ENCODE assay signal across 9 cellular contexts in the genomic region with DNA sequence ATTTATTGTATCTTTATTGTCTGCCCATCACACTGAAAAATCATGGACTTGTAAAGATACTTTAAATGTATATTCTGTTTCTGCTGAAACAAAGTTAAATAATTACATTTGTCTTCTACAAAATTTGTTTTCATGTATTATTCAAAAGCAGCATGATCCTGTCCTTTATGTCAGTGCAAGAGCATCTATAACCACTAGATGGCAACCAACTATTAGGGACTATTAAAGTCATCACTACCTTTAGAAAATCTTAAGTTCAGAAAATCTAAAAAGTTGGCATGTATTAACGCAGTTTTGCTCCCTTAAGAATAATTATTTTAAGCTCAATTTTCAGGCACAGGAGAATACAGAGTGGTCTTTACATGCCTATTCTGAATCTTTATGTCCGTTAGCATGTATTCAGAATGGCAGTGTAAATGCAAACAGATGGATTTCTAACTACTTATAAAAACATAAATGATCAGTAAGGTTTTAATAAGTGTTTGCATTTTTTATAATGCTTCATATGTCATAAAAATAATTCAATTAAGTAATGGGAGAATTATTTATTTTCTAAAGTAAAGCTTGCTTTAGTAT. TPM values are rescaled to one million over a fixed set of nuclear protein-coding genes. Genes with fewer than 3 reads are reported as not detected.
A peak's percentile ranks its signal among the peaks of the same experiment; 100 is the strongest.
DNase-seq lines count a peak whose midpoint lies in the region; ATAC-seq and TF ChIP-seq lines count a peak whose summit lies in the region.
"Had no signal": no experiment of that assay in that cellular context is flagged by ENCODE, and none has a peak within 500 bp of the region (broad histone marks: within the 10 kb centered on the region; RNA-seq: fewer than 3 reads in every experiment).

No MANE protein-coding gene starts in this region.

- H3K9me2 ChIP-seq in SK-N-SH: no peaks in the 10 kb centered on the region

- no peak overlapping the region for H3K9ac ChIP-seq in IMR-90 (ENCODE audit: low read depth, low read length)
- H3K9ac ChIP-seq in SK-N-SH: no peak overlapping the region
- H3K9ac ChIP-seq in fibroblast of lung (ENCODE audit: insufficient read depth, low read length): no peak overlapping the region
- H3K9ac ChIP-seq: BLaER1 had no signal

- TF ChIP-seq POLR2A in IMR-90 (IDR thresholded peaks at IDR 0.05; ENCODE audit: low read depth, low read length) (no peak), ovary (IDR thresholded peaks at IDR 0.05) (no peak)

- no peak overlapping the region for H3K27ac ChIP-seq in IMR-90 (ENCODE audit: insufficient read depth, low read length)
- no peak overlapping the region for H3K27ac ChIP-seq in SK-N-SH (ENCODE audit: low read depth in 2 of 2, low read length in 1 of 2)
- no peak overlapping the region for H3K27ac ChIP-seq in fibroblast of lung (ENCODE audit: insufficient read depth, low read length)
- H3K27ac ChIP-seq in ovary: no peak overlapping the region
- H3K27ac ChIP-seq: BLaER1 had no signal

- H4K8ac ChIP-seq in IMR-90 (ENCODE audit: low read depth in 2 of 2, low read length in 2 of 2): no peak overlapping the region

- WGBS in IMR-90 (ENCODE audit: extremely low coverage in 2 of 2, insufficient read length in 1 of 2), 2 experiments: no CpG with 5 or more reads among the region's 2 CpGs
- WGBS in SK-N-SH (ENCODE audit: low lambda C conversion rate): 55% methylated on average over 2 of the region's 2 CpGs
- WGBS in ovary, 3 donors: 51% methylated on average over 2 of the region's 2 CpGs

- no peak overlapping the region for H2AK9ac ChIP-seq in IMR-90 (replicated peaks; ENCODE audit: low read depth, low read length, poor library complexity)

- no peak for TF ChIP-seq EP300 in SK-N-SH (IDR thresholded peaks at IDR 0.05; ENCODE audit: borderline replicate concordance in 1 of 2, low read depth in 1 of 2, low read length in 1 of 2)
- TF ChIP-seq EP300 in ovary (IDR thresholded peaks at IDR 0.05): no peak

- H4K20me1 ChIP-seq in IMR-90 (ENCODE audit: insufficient read depth, low read length) (peaks cover 18% of the 10 kb centered on the region; the same call in 1 of the 2 replicates), SK-N-SH (ENCODE audit: insufficient read depth) (peaks cover 19% of the 10 kb centered on the region), fibroblast of lung (ENCODE audit: control insufficient read depth, extremely low read depth, insufficient read depth, low read length) (no peaks in the 10 kb centered on the region)

- no peak overlapping the region for H3K14ac ChIP-seq in IMR-90 (replicated peaks; ENCODE audit: low read depth, low read length)

- no peak overlapping the region for H3K4ac ChIP-seq in IMR-90 (ENCODE audit: low read depth, low read length)

- H4K5ac ChIP-seq in IMR-90 (ENCODE audit: low read depth, low read length): no peak overlapping the region

- POLR2A ChIA-PET in IMR-90 (lab: Charles Lee; ENCODE audit: unreplicated experiment) (no interaction called here), SK-N-SH (lab: Yijun Ruan, JAX) (no interaction called here)

- H3K4me1 ChIP-seq in IMR-90 (ENCODE audit: control insufficient read depth, insufficient read depth, low read length) (peaks cover 11% of the 10 kb centered on the region), SK-N-SH (ENCODE audit: control insufficient read depth in 1 of 2, insufficient read depth in 2 of 2, low read depth in 1 of 2, low read length in 1 of 2) (no peaks in the 10 kb centered on the region; a peak in 1 of 4 replicates), fibroblast of lung (ENCODE audit: control insufficient read depth, extremely low read depth, insufficient read depth, low read length) (peaks cover 9% of the 10 kb centered on the region), ovary (ENCODE audit: insufficient read depth) (peaks cover 1% of the 10 kb centered on the region)
- H3K4me1 ChIP-seq: BLaER1 had no signal

- H3K23ac ChIP-seq in IMR-90 (ENCODE audit: low read depth, low read length): no peak overlapping the region

- H3K9me1 ChIP-seq in IMR-90 (ENCODE audit: insufficient read depth, low read length): peaks cover 9% of the 10 kb centered on the region

- H2BK20ac ChIP-seq in IMR-90 (ENCODE audit: low read depth, low read length): no peak overlapping the region

- H3K36me3 ChIP-seq in IMR-90 (ENCODE audit: control insufficient read depth, insufficient read depth, low read length) (peaks cover 17% of the 10 kb centered on the region), SK-N-SH (replicated peaks in 1 of 2; ENCODE audit: control insufficient read depth in 1 of 2, insufficient read depth in 2 of 2, low read length in 1 of 2) (peaks cover 18 to 31% of the 10 kb centered on the region in 2 experiments), fibroblast of lung (ENCODE audit: control insufficient read depth, insufficient read depth, low read length) (no peaks in the 10 kb centered on the region), ovary (no peaks in the 10 kb centered on the region)

- H4K91ac ChIP-seq in IMR-90 (ENCODE audit: insufficient read depth, low read depth, low read length): no peak overlapping the region

- TF ChIP-seq RAD21 in IMR-90 (IDR thresholded peaks at IDR 0.05; ENCODE audit: low read length) (peak; percentile 85), SK-N-SH (IDR thresholded peaks at IDR 0.05; ENCODE audit: low read length) (peak; percentile 79)

- TF ChIP-seq CTCF in IMR-90 (conservative IDR thresholded peaks at IDR 0.05; ENCODE audit: low read depth, low read length) (peak; percentile 83), SK-N-SH (IDR thresholded peaks at IDR 0.05) (peak; percentile 95), fibroblast of lung (conservative IDR thresholded peaks at IDR 0.05 in 1 of 2, IDR thresholded peaks at IDR 0.05 in 1 of 2; ENCODE audit: low read depth in 1 of 2, low read length in 2 of 2) (peak; percentile 47 to 79), ovary (IDR thresholded peaks at IDR 0.05) (peak; percentile 18 to 71 (median 59))

- H2AFZ ChIP-seq in IMR-90 (replicated peaks; ENCODE audit: low read length, poor library complexity) (no peak overlapping the region), SK-N-SH (ENCODE audit: low read depth) (no peak overlapping the region), fibroblast of lung (ENCODE audit: low read length) (no peak overlapping the region)

- no peak overlapping the region for H3K18ac ChIP-seq in IMR-90 (ENCODE audit: low read depth, low read length)

- no peak overlapping the region for H3K4me3 ChIP-seq in IMR-90 (ENCODE audit: insufficient read depth, low read depth, low read length)
- no peak overlapping the region; a peak in 1 of 4 replicates for H3K4me3 ChIP-seq in SK-N-SH (ENCODE audit: low read depth in 2 of 2, low read length in 1 of 2)
- no peak overlapping the region for H3K4me3 ChIP-seq in fibroblast of lung (replicated peaks in 1 of 4; ENCODE audit: control extremely low read depth in 1 of 4, insufficient read depth in 1 of 4, low read depth in 3 of 4, low read length in 4 of 4)
- no peak overlapping the region for H3K4me3 ChIP-seq in ovary
- H3K4me3 ChIP-seq: BLaER1 had no signal

- intact Hi-C loops in IMR-90 (cut with micrococcal nuclease): loop anchor here (1.0 kb wide), 1 partner anchor 259 kb away; no protein-coding TSS in a partner anchor
- intact Hi-C loops in ovary (cut with DNase I): loop anchor here (5.0 to 10.0 kb wide), 2 partner anchors 258 to 260 kb away; no protein-coding TSS in a partner anchor

- H3K79me2 ChIP-seq in SK-N-SH (ENCODE audit: insufficient read depth) (peaks cover 92% of the 10 kb centered on the region), fibroblast of lung (ENCODE audit: control insufficient read depth, insufficient read depth, low read length) (peaks cover 62% of the 10 kb centered on the region)

- H3K79me1 ChIP-seq in IMR-90 (ENCODE audit: low read depth in 1 of 2, low read length in 2 of 2): peaks cover 19 to 54% of the 10 kb centered on the region in 2 experiments

- CTCF ChIA-PET in IMR-90 (lab: Yijun Ruan, JAX): interaction anchor here (0.8 to 2.4 kb wide), 7 partner anchors 9 to 261 kb away, joined by 3 to 13 read pairs (median 4); a partner anchor contains a TSS
- CTCF ChIA-PET in SK-N-SH (lab: Yijun Ruan, JAX): interaction anchor here (0.5 to 3.5 kb wide), 32 partner anchors 9 to 521 kb away, joined by 3 to 51 read pairs (median 5); a partner anchor contains a TSS

- no peaks in the 10 kb centered on the region for H3K9me3 ChIP-seq in IMR-90 (ENCODE audit: control insufficient read depth, insufficient read depth, low read length)
- H3K9me3 ChIP-seq in SK-N-SH: no peaks in the 10 kb centered on the region
- H3K9me3 ChIP-seq in fibroblast of lung (ENCODE audit: control insufficient read depth, insufficient read depth, low read depth, low read length): no peaks in the 10 kb centered on the region
- no peaks in the 10 kb centered on the region for H3K9me3 ChIP-seq in ovary
- H3K9me3 ChIP-seq: BLaER1 had no signal

- no TSS peak for BruUV-seq in IMR-90 (replicated peaks; lab: Mats Ljungman, UMichigan)

- no peak overlapping the region for H2BK120ac ChIP-seq in IMR-90 (ENCODE audit: low read depth, low read length)

- H3K27me3 ChIP-seq in IMR-90 (ENCODE audit: control insufficient read depth, insufficient read depth, low read length) (no peaks in the 10 kb centered on the region), SK-N-SH (ENCODE audit: insufficient read depth) (no peaks in the 10 kb centered on the region), fibroblast of lung (ENCODE audit: control insufficient read depth, insufficient read depth, low read length) (no peaks in the 10 kb centered on the region), ovary (no peaks in the 10 kb centered on the region)
- H3K27me3 ChIP-seq: BLaER1 had no signal

- DNase-seq in NCI-H1417 (lab: John Stamatoyannopoulos, UW): peak; percentile 5 to 62 (median 28)
- no peak for DNase-seq in NCI-H1417 treated with DMSO at 0.1 percent for 48 hours (lab: John Stamatoyannopoulos, UW)
- peak; percentile 76 for DNase-seq in IMR-90
- peak; percentile 40 for DNase-seq in SK-N-SH
- DNase-seq in fibroblast of lung (ENCODE audit: low read depth in 2 of 2): peak; percentile 47 to 80
- DNase-seq in ovary: no peak
- no peak for DNase-seq in NCI-H187 (lab: John Stamatoyannopoulos, UW)

- H2BK5ac ChIP-seq in IMR-90 (ENCODE audit: low read depth, low read length, poor library complexity, severe bottlenecking): peak overlapping the region; percentile 81

- H3K56ac ChIP-seq in IMR-90 (ENCODE audit: extremely low read depth, insufficient read depth, low read length): no peak overlapping the region

- ATAC-seq in GM21528 (IDR thresholded peaks at IDR 0.05; ENCODE audit: low FRiP score, unreplicated experiment): peak; percentile 76
- ATAC-seq in IMR-90 (ENCODE audit: low read depth): peak; percentile 67

- dilution Hi-C loops in IMR-90 (cut with HindIII; ENCODE audit: low sequenced_read_pairs, unreplicated experiment): no loop called here

- in situ Hi-C loops in IMR-90 (cut with MboI; ENCODE audit: low sequenced_read_pairs): loop anchor here (10.0 kb wide), 1 partner anchor 268 kb away; no protein-coding TSS in a partner anchor

- H3F3A ChIP-seq in SK-N-SH (replicated peaks; ENCODE audit: insufficient read depth): peaks cover 11% of the 10 kb centered on the region

- H3K4me2 ChIP-seq in IMR-90 (ENCODE audit: low read depth, low read length) (no peak overlapping the region), SK-N-SH (no peak overlapping the region), fibroblast of lung (ENCODE audit: extremely low read depth, insufficient read depth, low read length) (no peak overlapping the region)
- H3K4me2 ChIP-seq: BLaER1 had no signal

- H2AK5ac ChIP-seq in IMR-90 (ENCODE audit: low read depth, low read length): no peak overlapping the region

- H2BK15ac ChIP-seq in IMR-90 (ENCODE audit: low read depth, low read length): no peak overlapping the region

RNA-seq across cellular contexts. Expression of a gene that starts 17.8 kb away (rescaled TPM):
- total RNA-seq in IMR-90 (2012; rRNA removed): 111 and 206 TPM in 2 replicates
- polyA plus RNA-seq in IMR-90 (2012; rRNA removed): 35.0 and 48.5 TPM in 2 replicates
- 9.4 and 13.2 TPM in 2 replicates for polyA plus RNA-seq in IMR-90 (2012; cell fraction: cytosol; rRNA removed)
- polyA plus RNA-seq in IMR-90 (2012; cell fraction: nucleus; rRNA removed; ENCODE audit: low replicate concordance): 7.0 and 24.4 TPM in 2 replicates
- polyA plus RNA-seq in SK-N-SH (2012; rRNA removed): 22.8 and 27.3 TPM in 2 replicates
- polyA plus RNA-seq in SK-N-SH (2012; cell fraction: cytosol; rRNA removed): 42.4 and 58.3 TPM in 2 replicates
- 10.3 and 19.1 TPM in 2 replicates for polyA plus RNA-seq in SK-N-SH (2012; cell fraction: nucleus; rRNA removed)
- total RNA-seq in fibroblast of lung: 129 and 153 TPM in 2 replicates
- polyA plus RNA-seq in fibroblast of lung: 70.9 and 111 TPM in 2 replicates
- 113 and 142 TPM in 2 replicates for polyA plus RNA-seq in fibroblast of lung (2012)
- polyA minus RNA-seq in fibroblast of lung (ENCODE audit: low replicate concordance): 8.8 and 13.3 TPM in 2 replicates
- total RNA-seq in ovary: 10 to 100 TPM; 48.9 to 88.0 (median 72.8) TPM
- 10 to 100 TPM; 46.1 to 61.6 TPM for polyA plus RNA-seq in ovary

RNA-seq across cellular contexts. Expression of a gene that starts 23.2 kb away (rescaled TPM):
- total RNA-seq in IMR-90 (2012; rRNA removed) (85.8 and 776 TPM in 2 replicates), fibroblast of lung (91.9 and 115 TPM in 2 replicates), ovary (100 to 1,000 TPM; 178 to 297 (median 202) TPM)
- polyA plus RNA-seq in IMR-90 (2012; rRNA removed) (174 and 185 TPM in 2 replicates), SK-N-SH (2012; rRNA removed) (431 and 600 TPM in 2 replicates), fibroblast of lung (155 and 159 TPM in 2 replicates), ovary (100 to 1,000 TPM; 316 to 377 TPM)
- 360 and 1,161 TPM in 2 replicates for polyA plus RNA-seq in IMR-90 (2012; cell fraction: cytosol; rRNA removed)
- polyA plus RNA-seq in IMR-90 (2012; cell fraction: nucleus; rRNA removed; ENCODE audit: low replicate concordance): 39.2 and 183 TPM in 2 replicates
- 554 and 614 TPM in 2 replicates for polyA plus RNA-seq in SK-N-SH (2012; cell fraction: cytosol; rRNA removed)
- polyA plus RNA-seq in SK-N-SH (2012; cell fraction: nucleus; rRNA removed): 123 and 150 TPM in 2 replicates
- polyA plus RNA-seq in fibroblast of lung (2012): 557 and 570 TPM in 2 replicates
- polyA minus RNA-seq in fibroblast of lung (ENCODE audit: low replicate concordance): 25.5 and 47.5 TPM in 2 replicates

Comparison
In these comparisons a context has a peak if more than half of its experiments do, and no peak if none do; other contexts are left out.
1. DNase-seq: peak in NCI-H1417 (3 of 3), IMR-90 (single experiment), SK-N-SH (single experiment) and fibroblast of lung (2 of 2); none in NCI-H1417 treated with DMSO at 0.1 percent for 48 hours (single experiment), ovary (0 of 5) and NCI-H187 (0 of 2).
2. Peak in every context shown above with its lines, with median percentiles within 50 percentile points of each other: CTCF ChIP-seq.